ENCODE assay signal across 1 cellular context in genomic region chr19:45770192-45771101, GRCh38.
A peak's percentile ranks its signal among the peaks of the same experiment; 100 is the strongest.
TF ChIP-seq lines count a peak whose summit lies in the region.

No MANE protein-coding gene starts in this region.

TF ChIP-seq in K562, 482 proteins besides CTCF, POLR2A, EP300 and RAD21 (continued from another document and continues in another):
- TF ChIP-seq GATA2 (CRISPR knock-in tag; IDR thresholded peaks at IDR 0.05) (no peak), NCOA6 (IDR thresholded peaks at IDR 0.05) (no peak), TEAD2 (tag; IDR thresholded peaks at IDR 0.05) (no peak), KLF1 (tag; IDR thresholded peaks at IDR 0.05) (peak; percentile 80), ZNF518B (CRISPR knock-in tag; IDR thresholded peaks at IDR 0.05) (no peak), ARID3A (IDR thresholded peaks at IDR 0.05; ENCODE audit: borderline replicate concordance, low read depth, low read length) (no peak), SP2 (IDR thresholded peaks at IDR 0.05; ENCODE audit: extremely low read depth, low read depth, low read length, poor library complexity, severe bottlenecking) (peak; percentile 50), HDAC1 (IDR thresholded peaks at IDR 0.05) (peak in 1 of 2 experiments; percentile 90; a peak in 2 of 4 replicates), ZZZ3 (IDR thresholded peaks at IDR 0.05) (no peak), ZNF584 (CRISPR knock-in tag; IDR thresholded peaks at IDR 0.05; ENCODE audit: low read depth) (no peak), MYC (IDR thresholded peaks at IDR 0.05; ENCODE audit: low read depth, low read length) (peak; percentile 50), MYC (CRISPR knock-in tag; IDR thresholded peaks at IDR 0.05; ENCODE audit: borderline replicate concordance, low read depth) (no peak), CBX2 (IDR thresholded peaks at IDR 0.05; ENCODE audit: insufficient read depth, low read length, poor library complexity, severe bottlenecking) (no peak), C11orf30 (IDR thresholded peaks at IDR 0.05; ENCODE audit: low read depth) (peak; percentile 40), RFX1 (IDR thresholded peaks at IDR 0.05) (no peak), STAT6 (CRISPR knock-in tag; IDR thresholded peaks at IDR 0.05) (no peak), ZNF431 (CRISPR knock-in tag; IDR thresholded peaks at IDR 0.05) (peak; percentile 23; the same call in 1 of the 2 replicates), ERF (CRISPR knock-in tag; IDR thresholded peaks at IDR 0.05) (peak; percentile 96), NFATC3 (IDR thresholded peaks at IDR 0.05) (no peak), CXXC5 (CRISPR knock-in tag; IDR thresholded peaks at IDR 0.05) (peak; percentile 89), ELF4 (CRISPR knock-in tag; IDR thresholded peaks at IDR 0.05) (peak; percentile 37; the same call in 1 of the 2 replicates), KLF6 (CRISPR knock-in tag; IDR thresholded peaks at IDR 0.05; ENCODE audit: borderline replicate concordance) (peak; percentile 78; the same call in 1 of the 2 replicates), ZBTB11 (CRISPR knock-in tag; IDR thresholded peaks at IDR 0.05) (no peak), THRA (IDR thresholded peaks at IDR 0.05) (no peak), E2F4 (CRISPR knock-in tag; IDR thresholded peaks at IDR 0.05; ENCODE audit: low read depth) (no peak), POLR2AphosphoS5 (IDR thresholded peaks at IDR 0.05; ENCODE audit: control insufficient read depth, insufficient read depth, low read depth, low read length) (no peak; the same call in 1 of the 2 replicates), PPARD (CRISPR knock-in tag; IDR thresholded peaks at IDR 0.05) (no peak)
- TF ChIP-seq, protein P1, sequence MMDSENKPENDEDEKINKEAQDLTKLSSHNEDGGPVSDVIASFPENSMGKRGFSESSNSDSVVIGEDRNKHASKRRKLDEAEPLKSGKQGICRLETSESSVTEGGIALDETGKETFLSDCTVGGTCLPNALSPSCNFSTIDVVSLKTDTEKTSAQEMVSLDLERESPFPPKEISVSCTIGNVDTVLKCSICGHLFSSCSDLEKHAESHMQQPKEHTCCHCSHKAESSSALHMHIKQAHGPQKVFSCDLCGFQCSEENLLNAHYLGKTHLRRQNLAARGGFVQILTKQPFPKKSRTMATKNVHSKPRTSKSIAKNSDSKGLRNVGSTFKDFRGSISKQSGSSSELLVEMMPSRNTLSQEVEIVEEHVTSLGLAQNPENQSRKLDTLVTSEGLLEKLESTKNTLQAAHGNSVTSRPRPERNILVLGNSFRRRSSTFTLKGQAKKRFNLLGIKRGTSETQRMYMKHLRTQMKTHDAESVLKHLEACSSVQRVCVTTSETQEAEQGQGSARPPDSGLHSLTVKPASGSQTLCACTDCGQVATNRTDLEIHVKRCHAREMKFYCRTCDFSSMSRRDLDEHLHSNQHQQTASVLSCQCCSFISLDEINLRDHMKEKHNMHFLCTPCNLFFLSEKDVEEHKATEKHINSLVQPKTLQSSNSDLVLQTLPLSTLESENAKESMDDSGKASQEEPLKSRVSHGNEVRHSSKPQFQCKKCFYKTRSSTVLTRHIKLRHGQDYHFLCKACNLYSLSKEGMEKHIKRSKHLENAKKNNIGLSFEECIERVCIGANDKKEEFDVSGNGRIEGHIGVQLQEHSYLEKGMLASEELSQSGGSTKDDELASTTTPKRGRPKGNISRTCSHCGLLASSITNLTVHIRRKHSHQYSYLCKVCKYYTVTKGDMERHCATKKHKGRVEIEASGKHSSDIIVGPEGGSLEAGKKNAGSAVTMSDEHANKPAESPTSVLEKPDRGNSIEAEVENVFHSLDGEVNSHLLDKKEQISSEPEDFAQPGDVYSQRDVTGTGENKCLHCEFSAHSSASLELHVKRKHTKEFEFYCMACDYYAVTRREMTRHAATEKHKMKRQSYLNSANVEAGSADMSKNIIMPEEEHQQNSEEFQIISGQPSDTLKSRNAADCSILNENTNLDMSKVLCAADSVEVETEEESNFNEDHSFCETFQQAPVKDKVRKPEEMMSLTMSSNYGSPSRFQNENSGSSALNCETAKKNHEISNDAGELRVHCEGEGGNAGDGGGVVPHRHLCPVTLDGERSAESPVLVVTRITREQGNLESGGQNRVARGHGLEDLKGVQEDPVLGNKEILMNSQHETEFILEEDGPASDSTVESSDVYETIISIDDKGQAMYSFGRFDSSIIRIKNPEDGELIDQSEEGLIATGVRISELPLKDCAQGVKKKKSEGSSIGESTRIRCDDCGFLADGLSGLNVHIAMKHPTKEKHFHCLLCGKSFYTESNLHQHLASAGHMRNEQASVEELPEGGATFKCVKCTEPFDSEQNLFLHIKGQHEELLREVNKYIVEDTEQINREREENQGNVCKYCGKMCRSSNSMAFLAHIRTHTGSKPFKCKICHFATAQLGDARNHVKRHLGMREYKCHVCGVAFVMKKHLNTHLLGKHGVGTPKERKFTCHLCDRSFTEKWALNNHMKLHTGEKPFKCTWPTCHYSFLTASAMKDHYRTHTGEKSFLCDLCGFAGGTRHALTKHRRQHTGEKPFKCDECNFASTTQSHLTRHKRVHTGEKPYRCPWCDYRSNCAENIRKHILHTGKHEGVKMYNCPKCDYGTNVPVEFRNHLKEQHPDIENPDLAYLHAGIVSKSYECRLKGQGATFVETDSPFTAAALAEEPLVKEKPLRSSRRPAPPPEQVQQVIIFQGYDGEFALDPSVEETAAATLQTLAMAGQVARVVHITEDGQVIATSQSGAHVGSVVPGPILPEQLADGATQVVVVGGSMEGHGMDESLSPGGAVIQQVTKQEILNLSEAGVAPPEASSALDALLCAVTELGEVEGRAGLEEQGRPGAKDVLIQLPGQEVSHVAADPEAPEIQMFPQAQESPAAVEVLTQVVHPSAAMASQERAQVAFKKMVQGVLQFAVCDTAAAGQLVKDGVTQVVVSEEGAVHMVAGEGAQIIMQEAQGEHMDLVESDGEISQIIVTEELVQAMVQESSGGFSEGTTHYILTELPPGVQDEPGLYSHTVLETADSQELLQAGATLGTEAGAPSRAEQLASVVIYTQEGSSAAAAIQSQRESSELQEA (IDR thresholded peaks at IDR 0.05; ENCODE audit: low read depth), result no peak
- TF ChIP-seq, protein P2, sequence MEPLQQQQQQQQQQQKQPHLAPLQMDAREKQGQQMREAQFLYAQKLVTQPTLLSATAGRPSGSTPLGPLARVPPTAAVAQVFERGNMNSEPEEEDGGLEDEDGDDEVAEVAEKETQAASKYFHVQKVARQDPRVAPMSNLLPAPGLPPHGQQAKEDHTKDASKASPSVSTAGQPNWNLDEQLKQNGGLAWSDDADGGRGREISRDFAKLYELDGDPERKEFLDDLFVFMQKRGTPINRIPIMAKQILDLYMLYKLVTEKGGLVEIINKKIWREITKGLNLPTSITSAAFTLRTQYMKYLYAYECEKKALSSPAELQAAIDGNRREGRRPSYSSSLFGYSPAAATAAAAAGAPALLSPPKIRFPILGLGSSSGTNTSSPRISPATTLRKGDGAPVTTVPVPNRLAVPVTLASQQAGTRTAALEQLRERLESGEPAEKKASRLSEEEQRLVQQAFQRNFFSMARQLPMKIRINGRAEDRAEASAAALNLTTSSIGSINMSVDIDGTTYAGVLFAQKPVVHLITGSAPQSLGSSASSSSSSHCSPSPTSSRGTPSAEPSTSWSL (CRISPR knock-in tag; IDR thresholded peaks at IDR 0.05; ENCODE audit: borderline replicate concordance), result no peak
- TF ChIP-seq, protein P3, sequence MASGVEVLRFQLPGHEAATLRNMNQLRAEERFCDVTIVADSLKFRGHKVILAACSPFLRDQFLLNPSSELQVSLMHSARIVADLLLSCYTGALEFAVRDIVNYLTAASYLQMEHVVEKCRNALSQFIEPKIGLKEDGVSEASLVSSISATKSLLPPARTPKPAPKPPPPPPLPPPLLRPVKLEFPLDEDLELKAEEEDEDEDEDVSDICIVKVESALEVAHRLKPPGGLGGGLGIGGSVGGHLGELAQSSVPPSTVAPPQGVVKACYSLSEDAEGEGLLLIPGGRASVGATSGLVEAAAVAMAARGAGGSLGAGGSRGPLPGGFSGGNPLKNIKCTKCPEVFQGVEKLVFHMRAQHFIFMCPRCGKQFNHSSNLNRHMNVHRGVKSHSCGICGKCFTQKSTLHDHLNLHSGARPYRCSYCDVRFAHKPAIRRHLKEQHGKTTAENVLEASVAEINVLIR (CRISPR knock-in tag; IDR thresholded peaks at IDR 0.05), result no peak
